Comparison of ENCODE assay signal across 1 cellular context in the genomic region with DNA sequence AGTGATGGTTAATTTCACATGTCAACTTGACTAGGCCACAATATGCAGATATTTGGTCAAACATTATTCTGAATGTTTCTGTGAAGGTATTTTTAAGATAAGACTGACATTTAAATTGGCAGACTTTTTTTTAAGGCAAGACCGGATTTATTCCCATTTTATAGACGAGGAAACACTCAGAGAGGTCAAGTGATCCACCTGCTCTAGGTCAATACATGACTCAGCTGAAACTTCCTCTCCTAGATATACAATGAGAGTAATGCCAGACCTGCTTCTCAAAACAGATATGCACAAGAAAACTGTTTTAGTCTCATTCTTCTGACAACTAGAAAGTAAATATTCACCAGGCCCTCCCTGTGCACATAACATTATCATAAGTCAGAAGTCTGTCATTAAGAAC.
TF ChIP-seq lines count a peak whose summit lies in the region.

No MANE protein-coding gene starts in this region.

TF ChIP-seq in SK-N-SH treated with all-trans-retinoic acid at 6 μM for 48 hours, 23 proteins besides CTCF, POLR2A, EP300 and RAD21 (continued from another document):
- TF ChIP-seq TCF4 (CRISPR knock-in tag; IDR thresholded peaks at IDR 0.05; ENCODE audit: borderline replicate concordance) (no peak), CSRNP3 (CRISPR knock-in tag; IDR thresholded peaks at IDR 0.05) (no peak), PPARA (CRISPR knock-in tag; IDR thresholded peaks at IDR 0.05; ENCODE audit: borderline replicate concordance) (no peak), BACH2 (CRISPR knock-in tag; IDR thresholded peaks at IDR 0.05; ENCODE audit: borderline replicate concordance) (no peak), ISL1 (CRISPR knock-in tag; IDR thresholded peaks at IDR 0.05) (no peak), ARNTL (CRISPR knock-in tag; IDR thresholded peaks at IDR 0.05; ENCODE audit: borderline replicate concordance, low read depth) (no peak), ZNF70 (CRISPR knock-in tag; IDR thresholded peaks at IDR 0.05) (no peak), TOX (CRISPR knock-in tag; IDR thresholded peaks at IDR 0.05; ENCODE audit: borderline replicate concordance) (no peak), OSR1 (CRISPR knock-in tag; IDR thresholded peaks at IDR 0.05) (no peak), ESRRG (CRISPR knock-in tag; IDR thresholded peaks at IDR 0.05) (no peak), CSDC2 (CRISPR knock-in tag; IDR thresholded peaks at IDR 0.05) (no peak), ZFP3 (CRISPR knock-in tag; IDR thresholded peaks at IDR 0.05) (no peak)
